ENCODE assay signal across 11 cellular contexts in the genomic region with DNA sequence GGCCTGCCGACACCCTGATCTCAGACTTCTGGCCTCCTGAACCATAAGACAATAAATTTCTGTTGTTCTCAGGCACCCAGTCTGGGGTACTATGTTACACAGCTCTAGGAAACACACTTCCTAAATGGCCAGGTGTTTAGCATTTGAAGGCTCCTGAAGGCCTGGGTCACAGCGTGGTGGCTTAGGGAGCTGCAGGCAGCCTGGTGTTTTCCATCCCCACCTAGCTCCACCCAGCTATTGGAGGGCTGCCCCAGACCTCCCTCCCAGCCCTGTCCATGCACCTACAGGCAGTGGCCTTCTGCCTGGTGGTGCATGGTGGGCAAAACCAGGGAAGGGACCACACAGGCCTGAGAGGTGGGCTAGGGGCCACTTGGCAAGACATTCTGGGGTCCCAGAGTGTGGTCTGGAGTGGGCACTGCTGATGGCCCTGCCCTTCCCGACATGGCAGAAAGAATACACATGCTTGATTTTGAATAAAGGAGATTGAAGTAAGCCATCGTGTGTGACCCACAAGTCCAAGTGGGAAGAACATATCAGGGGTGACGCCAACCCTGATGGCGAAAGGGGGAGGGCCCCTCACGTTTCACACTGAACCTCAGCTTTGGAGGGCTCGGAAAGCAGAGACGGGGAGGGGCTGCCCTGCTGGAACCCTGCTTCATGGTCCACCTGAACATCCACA. TPM values are rescaled to one million over a fixed set of nuclear protein-coding genes. Genes with fewer than 3 reads are reported as not detected.
A peak's percentile ranks its signal among the peaks of the same experiment; 100 is the strongest.
DNase-seq lines count a peak whose midpoint lies in the region; ATAC-seq lines count a peak whose summit lies in the region.
"Had no signal": no experiment of that assay in that cellular context is flagged by ENCODE, and none has a peak within 500 bp of the region (broad histone marks: within the 10 kb centered on the region; RNA-seq: fewer than 3 reads in every experiment).

No MANE protein-coding gene starts in this region.

- peak overlapping the region; percentile 45 for H3K27ac Mint-ChIP-seq in stimulated activated naive CD8-positive, alpha-beta T cell treated with anti-CD3 and anti-CD28 coated beads, Interleukin-15, Interleukin-2, amounts not matched to agents 100 ng/mL and 50 ng/mL, for 24 hours
- H3K27ac Mint-ChIP-seq in immature natural killer cell = peak overlapping the region in 2 of 6 donors; percentile 49 to 75

- H3K36me3 Mint-ChIP-seq in stimulated activated naive CD8-positive, alpha-beta T cell treated with anti-CD3 and anti-CD28 coated beads, Interleukin-15, Interleukin-2, amounts not matched to agents 100 ng/mL and 50 ng/mL, for 24 hours (ENCODE audit: low read depth) = no peaks in the 10 kb centered on the region
- H3K36me3 Mint-ChIP-seq in immature natural killer cell = no peaks in the 10 kb centered on the region
- H3K36me3 Mint-ChIP-seq: mesothelial cell of epicardium had no signal

- H3K4me3 Mint-ChIP-seq in stimulated activated naive CD8-positive, alpha-beta T cell treated with anti-CD3 and anti-CD28 coated beads, Interleukin-15, Interleukin-2, amounts not matched to agents 100 ng/mL and 50 ng/mL, for 24 hours = no peak overlapping the region
- H3K4me3 Mint-ChIP-seq in immature natural killer cell = peak overlapping the region; percentile 14 to 77 (median 44)

- no peak for DNase-seq in stimulated activated naive CD8-positive, alpha-beta T cell treated with anti-CD3 and anti-CD28 coated beads, Interleukin-15, Interleukin-2, amounts not matched to agents 100 U/mL and 50 U/mL, for 24 hours
- DNase-seq in RPMI8226 = peak; percentile 67
- DNase-seq in immature natural killer cell = no peak
- no peak for DNase-seq in stimulated activated CD8-positive, alpha-beta memory T cell treated with anti-CD3 and anti-CD28 coated beads, Interleukin-4, amount 100 ng/mL, for 48 hours
- no peak for DNase-seq in DMS153 treated with DMSO at 0.1 percent for 48 hours (lab: John Stamatoyannopoulos, UW; ENCODE audit: unreplicated experiment)
- DNase-seq in activated CD8-positive, alpha-beta memory T cell treated with anti-CD3 and anti-CD28 coated beads, Interleukin-2, amount 50 U/mL, for 48 hours = no peak
- DNase-seq: NCI-H1048, NCI-H2171 treated with DMSO at 0.1 percent for 48 hours, testis had no signal

- no peaks in the 10 kb centered on the region for H3K9me3 Mint-ChIP-seq in stimulated activated naive CD8-positive, alpha-beta T cell treated with anti-CD3 and anti-CD28 coated beads, Interleukin-15, Interleukin-2, amounts not matched to agents 100 ng/mL and 50 ng/mL, for 24 hours
- H3K9me3 Mint-ChIP-seq in immature natural killer cell = no peaks in the 10 kb centered on the region
- H3K9me3 Mint-ChIP-seq: mesothelial cell of epicardium had no signal

- no peaks in the 10 kb centered on the region for H3K27me3 Mint-ChIP-seq in stimulated activated naive CD8-positive, alpha-beta T cell treated with anti-CD3 and anti-CD28 coated beads, Interleukin-15, Interleukin-2, amounts not matched to agents 100 ng/mL and 50 ng/mL, for 24 hours
- H3K27me3 Mint-ChIP-seq in immature natural killer cell (ENCODE audit: low read depth in 3 of 3) = peaks cover 18 to 19% (median 18%) of the 10 kb centered on the region in 3 donors

- ATAC-seq in stimulated activated naive CD8-positive, alpha-beta T cell treated with anti-CD3 and anti-CD28 coated beads, Interleukin-15, Interleukin-2, amounts not matched to agents 100 U/mL and 50 U/mL, for 24 hours = no peak

- peaks cover 58% of the 10 kb centered on the region for H3K4me1 Mint-ChIP-seq in stimulated activated naive CD8-positive, alpha-beta T cell treated with anti-CD3 and anti-CD28 coated beads, Interleukin-15, Interleukin-2, amounts not matched to agents 100 ng/mL and 50 ng/mL, for 24 hours (ENCODE audit: low read depth)
- H3K4me1 Mint-ChIP-seq in immature natural killer cell = peaks cover 51 to 66% of the 10 kb centered on the region in 2 donors

RNA-seq across cellular contexts. Expression of gene SUSD3, which starts 1.3 kb away (rescaled TPM):
- 1 to 10 TPM in 2 of 3 donors, not detected in 1; 3.5 to 5.2 TPM for polyA plus RNA-seq in immature natural killer cell

RNA-seq across cellular contexts. Expression of gene CARD19, which starts 38.9 kb away (rescaled TPM):
- 100 to 1,000 TPM in 1 of 3 donors, 10 to 100 TPM in 2; 55.1 to 105 (median 78.8) TPM for polyA plus RNA-seq in immature natural killer cell
